ENCODE assay signal across 8 cellular contexts in the genomic region with DNA sequence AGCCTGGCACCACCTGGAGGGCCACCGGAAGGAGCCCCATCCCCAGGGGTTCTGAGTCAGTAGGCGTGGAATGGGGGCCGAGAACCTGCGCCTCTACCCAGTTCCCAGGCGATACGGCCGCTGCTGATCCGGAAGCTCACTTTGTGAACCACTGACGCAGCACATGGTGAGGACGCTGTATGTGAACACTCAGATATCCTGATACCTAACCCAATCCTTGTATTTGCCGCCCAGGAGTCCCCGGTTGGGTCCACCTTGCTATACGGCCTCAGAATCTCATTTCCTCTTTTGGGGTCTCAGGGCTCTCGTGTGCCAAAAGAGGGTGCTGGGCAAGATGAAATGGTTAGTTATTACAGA. TPM values are rescaled to one million over a fixed set of nuclear protein-coding genes. Genes with fewer than 3 reads are reported as not detected.
DNase-seq lines count a peak whose midpoint lies in the region; ATAC-seq and TF ChIP-seq lines count a peak whose summit lies in the region.

No MANE protein-coding gene starts in this region.

- intact Hi-C loops in left lung (cut with DNase I): no loop called here

- peak overlapping the region; percentile 89 for H2AFZ ChIP-seq in ACC112 (ENCODE audit: low read length, unreplicated experiment)

- H3K27ac ChIP-seq in ACC112 (ENCODE audit: low read depth, low read length) (no peak overlapping the region; the same call in 1 of the 2 replicates), RWPE1 (peak overlapping the region; percentile 80), left lung (peak overlapping the region; percentile 89 to 96)

- in situ Hi-C loops in astrocyte of the spinal cord (cut with HindIII; ENCODE audit: low sequenced_read_pairs): no loop called here

- ATAC-seq in GM18870 (IDR thresholded peaks at IDR 0.05; ENCODE audit: unreplicated experiment) (peak; percentile 28), HG03095 (IDR thresholded peaks at IDR 0.05; ENCODE audit: unreplicated experiment) (peak; percentile 35), left lung (peak; percentile 9)

- CTCF ChIA-PET in RWPE1 (lab: Yijun Ruan, JAX): interaction anchor here (0.6 to 1.8 kb wide), 28 partner anchors 8 to 942 kb away, joined by 3 to 17 read pairs (median 4); partner anchors contain the start of genes DSN1 and TGIF2

- DNase-seq in RWPE1 (ENCODE audit: low spot score) (peak; percentile 23), astrocyte of the spinal cord (ENCODE audit: low read depth, low spot score) (no peak), left lung (peak; percentile 62 to 80), SKM-1 (lab: John Stamatoyannopoulos, UW; ENCODE audit: unreplicated experiment) (no peak)
- DNase-seq in stimulated activated CD8-positive, alpha-beta memory T cell treated with anti-CD3 and anti-CD28 coated beads, Interleukin-15, amount 100 ng/mL, for 1 hour (ENCODE audit: low read depth): peak; percentile 26

- H3K4me1 ChIP-seq in ACC112 (ENCODE audit: control insufficient read depth, insufficient read depth, low read length, unreplicated experiment) (peaks cover 15% of the 10 kb centered on the region), left lung (peaks cover 18 to 37% of the 10 kb centered on the region in 2 donors)

- POLR2A ChIA-PET in RWPE1 (lab: Yijun Ruan, JAX; ENCODE audit: low non-redundant PET): interaction anchor here (0.5 to 1.2 kb wide), 5 partner anchors 33 to 363 kb away, joined by 3 to 7 read pairs (median 4); no protein-coding TSS in a partner anchor

- peaks cover 33% of the 10 kb centered on the region for H3K79me2 ChIP-seq in ACC112 (ENCODE audit: control insufficient read depth, insufficient read depth, low read length, unreplicated experiment)

- H3K36me3 ChIP-seq in ACC112 (ENCODE audit: insufficient read depth, low read length) (peaks cover 15% of the 10 kb centered on the region), left lung (peaks cover 0 to 24% of the 10 kb centered on the region in 2 donors)

- TF ChIP-seq CTCF in RWPE1 (conservative IDR thresholded peaks at IDR 0.05; ENCODE audit: low read depth) (no peak), astrocyte of the spinal cord (IDR thresholded peaks at IDR 0.05; ENCODE audit: low read depth, low read length) (no peak), left lung (IDR thresholded peaks at IDR 0.05) (no peak)

- H3K4me3 ChIP-seq in ACC112 (ENCODE audit: low read depth, low read length): peak overlapping the region; percentile 65
- peak overlapping the region; percentile 22 for H3K4me3 ChIP-seq in astrocyte of the spinal cord (ENCODE audit: low read depth, low read length)
- peak overlapping the region; percentile 1 to 98 for H3K4me3 ChIP-seq in left lung

- no peaks in the 10 kb centered on the region for H3K9me3 ChIP-seq in left lung

- H3K27me3 ChIP-seq in ACC112 (ENCODE audit: insufficient read depth, low read length) (no peaks in the 10 kb centered on the region), left lung (no peaks in the 10 kb centered on the region)

RNA-seq across cellular contexts. Expression of gene RAB5IF, which starts 0.6 kb away (rescaled TPM):
- total RNA-seq in left lung: 100 to 1,000 TPM in 1 of 2 donors, 10 to 100 TPM in 1; 99.0 to 167 TPM

RNA-seq across cellular contexts. Expression of gene TGIF2, which starts 31.5 kb away (rescaled TPM):
- total RNA-seq in left lung: 10 to 100 TPM; 11.2 to 11.5 TPM

RNA-seq across cellular contexts. Expression of gene SLA2, which starts 41.1 kb away (rescaled TPM):
- 1 to 10 TPM in 1 of 2 donors, under 1 TPM in 1; 0.87 to 1.8 TPM for total RNA-seq in left lung

Comparison
In these comparisons a context has a peak if more than half of its experiments do, and no peak if none do; other contexts are left out.
1. DNase-seq: peak in RWPE1 (single experiment), left lung (2 of 2) and stimulated activated CD8-positive, alpha-beta memory T cell treated with anti-CD3 and anti-CD28 coated beads, Interleukin-15, amount 100 ng/mL, for 1 hour (single experiment); none in astrocyte of the spinal cord (single experiment) and SKM-1 (single experiment).
2. Peak in every context shown above with its lines, with median percentiles within 50 percentile points of each other: H3K4me3 ChIP-seq and ATAC-seq.